ENCODE assay signal across 3 cellular contexts in genomic region chr22:44118645-44119315, GRCh38.
TF ChIP-seq lines count a peak whose summit lies in the region.

No MANE protein-coding gene starts in this region.

TF ChIP-seq in GM23338, 12 proteins besides CTCF, POLR2A, EP300 and RAD21 (continued from another document and continues in another):
- TF ChIP-seq ZNF462 (CRISPR knock-in tag; IDR thresholded peaks at IDR 0.05): no peak
- TF ChIP-seq JUNB (IDR thresholded peaks at IDR 0.05; ENCODE audit: unreplicated experiment): no peak
- no peak for TF ChIP-seq ZNF331 (CRISPR knock-in tag; IDR thresholded peaks at IDR 0.05; ENCODE audit: low read depth)
- no peak for TF ChIP-seq EZH2phosphoT487 (IDR thresholded peaks at IDR 0.05; ENCODE audit: unreplicated experiment)
- TF ChIP-seq ETS1 (IDR thresholded peaks at IDR 0.05): no peak

TF ChIP-seq in HCT116, 20 proteins besides CTCF, POLR2A, EP300 and RAD21 (continued from another document):
- TF ChIP-seq REST (IDR thresholded peaks at IDR 0.05; ENCODE audit: low read depth) (no peak), SIN3A (IDR thresholded peaks at IDR 0.05; ENCODE audit: low read depth) (no peak), YY1 (IDR thresholded peaks at IDR 0.05; ENCODE audit: extremely low read depth, insufficient replicate concordance, low read depth, low read length) (no peak), ATF3 (IDR thresholded peaks at IDR 0.05) (no peak), EZH2phosphoT487 (IDR thresholded peaks at IDR 0.05; ENCODE audit: borderline replicate concordance) (no peak), MAX (IDR thresholded peaks at IDR 0.05) (no peak), ZBTB33 (IDR thresholded peaks at IDR 0.05; ENCODE audit: extremely low read depth, insufficient replicate concordance, low read length) (no peak), POLR2AphosphoS5 (IDR thresholded peaks at IDR 0.05; ENCODE audit: low read depth, low read length) (no peak), EZH2 (IDR thresholded peaks at IDR 0.05) (no peak), SRF (IDR thresholded peaks at IDR 0.05; ENCODE audit: low read depth) (no peak), CBX3 (IDR thresholded peaks at IDR 0.05; ENCODE audit: low read depth) (no peak), EGR1 (IDR thresholded peaks at IDR 0.05; ENCODE audit: low read depth) (no peak), JUND (IDR thresholded peaks at IDR 0.05) (no peak)

TF ChIP-seq in WTC11, 78 proteins besides CTCF, POLR2A, EP300 and RAD21 (continued from another document):
- no peak for TF ChIP-seq ATF2 (CRISPR knock-in tag; IDR thresholded peaks at IDR 0.05; ENCODE audit: borderline replicate concordance, low read depth)
- TF ChIP-seq CREB1 (CRISPR knock-in tag; IDR thresholded peaks at IDR 0.05): no peak
- TF ChIP-seq EMX1 (CRISPR knock-in tag; IDR thresholded peaks at IDR 0.05): no peak
- TF ChIP-seq IRF2 (CRISPR knock-in tag; IDR thresholded peaks at IDR 0.05; ENCODE audit: borderline replicate concordance, low read depth): no peak
- TF ChIP-seq GTF2I (CRISPR knock-in tag; conservative IDR thresholded peaks at IDR 0.05): no peak
- TF ChIP-seq RELA (CRISPR knock-in tag; IDR thresholded peaks at IDR 0.05; ENCODE audit: borderline replicate concordance): no peak
- TF ChIP-seq CDX4 (CRISPR knock-in tag; IDR thresholded peaks at IDR 0.05; ENCODE audit: borderline replicate concordance): no peak
- TF ChIP-seq USF2 (CRISPR knock-in tag; IDR thresholded peaks at IDR 0.05): no peak
- TF ChIP-seq SMAD3 (CRISPR knock-in tag; IDR thresholded peaks at IDR 0.05; ENCODE audit: borderline replicate concordance): no peak
- TF ChIP-seq ZNF317 (CRISPR knock-in tag; IDR thresholded peaks at IDR 0.05; ENCODE audit: borderline replicate concordance, low read depth): no peak
- TF ChIP-seq MYBL2 (CRISPR knock-in tag; IDR thresholded peaks at IDR 0.05): no peak
- TF ChIP-seq ZBTB43 (CRISPR knock-in tag; IDR thresholded peaks at IDR 0.05): no peak
